In the genomic region with DNA sequence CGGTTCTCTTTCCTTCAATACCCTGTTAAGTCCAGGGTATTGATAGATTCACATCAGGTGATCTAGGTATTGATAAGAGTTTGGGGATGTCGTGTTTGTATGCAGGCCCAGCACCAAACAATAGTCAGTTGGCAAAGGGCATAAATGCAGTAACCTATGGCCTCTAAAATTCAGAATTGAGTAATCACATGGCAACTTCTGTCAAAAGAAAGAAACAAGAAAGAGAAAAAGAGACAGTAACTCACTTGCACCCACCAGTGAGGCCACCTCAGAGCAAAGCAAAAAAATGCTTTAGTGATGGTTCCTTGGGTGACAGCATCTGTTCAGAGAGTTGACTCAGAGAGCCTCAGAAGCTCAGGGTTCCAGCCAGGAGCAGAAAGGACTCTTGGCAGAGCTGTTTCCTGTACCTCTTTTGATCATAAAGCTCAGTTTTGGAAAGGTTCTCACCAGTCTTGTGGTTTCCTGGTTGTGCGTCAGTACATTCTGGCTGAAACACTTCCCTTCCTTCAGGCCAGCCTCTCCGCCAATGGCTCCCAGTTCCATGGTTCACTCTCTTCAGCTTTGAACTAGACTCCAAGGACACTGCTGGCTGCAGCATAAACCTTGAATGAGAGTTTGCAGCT, we compare ENCODE assay signal across 1 cellular context.
TF ChIP-seq lines count a peak whose summit lies in the region.

No MANE protein-coding gene starts in this region.

TF ChIP-seq in H1, 55 proteins besides CTCF, POLR2A, EP300 and RAD21 (continued from another document):
- TF ChIP-seq, protein P1, sequence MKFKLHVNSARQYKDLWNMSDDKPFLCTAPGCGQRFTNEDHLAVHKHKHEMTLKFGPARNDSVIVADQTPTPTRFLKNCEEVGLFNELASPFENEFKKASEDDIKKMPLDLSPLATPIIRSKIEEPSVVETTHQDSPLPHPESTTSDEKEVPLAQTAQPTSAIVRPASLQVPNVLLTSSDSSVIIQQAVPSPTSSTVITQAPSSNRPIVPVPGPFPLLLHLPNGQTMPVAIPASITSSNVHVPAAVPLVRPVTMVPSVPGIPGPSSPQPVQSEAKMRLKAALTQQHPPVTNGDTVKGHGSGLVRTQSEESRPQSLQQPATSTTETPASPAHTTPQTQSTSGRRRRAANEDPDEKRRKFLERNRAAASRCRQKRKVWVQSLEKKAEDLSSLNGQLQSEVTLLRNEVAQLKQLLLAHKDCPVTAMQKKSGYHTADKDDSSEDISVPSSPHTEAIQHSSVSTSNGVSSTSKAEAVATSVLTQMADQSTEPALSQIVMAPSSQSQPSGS (IDR thresholded peaks at IDR 0.05; ENCODE audit: low read length) = no peak
- TF ChIP-seq POLR2AphosphoS5 (IDR thresholded peaks at IDR 0.05; ENCODE audit: low read depth, low read length) (no peak), JUND (IDR thresholded peaks at IDR 0.05; ENCODE audit: low read length) (no peak), USF2 (IDR thresholded peaks at IDR 0.05; ENCODE audit: low read length) (no peak)
TF ChIP-seq in H1: peak in this region for 0.
